Comparison of ENCODE assay signal across 12 cellular contexts in the genomic region with DNA sequence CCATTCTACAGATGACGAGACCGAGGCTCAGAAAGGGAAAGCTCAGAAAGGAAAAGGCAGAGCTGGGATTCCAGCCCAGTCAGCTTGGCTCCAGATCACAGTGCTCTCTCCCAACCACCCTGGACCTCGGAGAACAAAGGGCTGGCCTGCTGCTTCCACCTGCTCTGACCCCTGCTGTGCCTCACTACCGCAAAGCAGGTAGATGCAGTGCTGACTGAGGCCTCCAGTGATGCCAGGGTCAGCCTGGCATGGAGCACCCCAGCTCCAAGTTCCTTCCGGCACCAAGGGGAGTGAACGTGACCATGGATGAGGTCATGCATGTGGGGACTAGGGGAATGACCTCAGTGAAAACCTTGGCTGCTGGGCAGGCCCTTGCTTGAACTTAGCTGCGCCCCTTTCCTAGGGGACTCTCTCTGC. TPM values are rescaled to one million over a fixed set of nuclear protein-coding genes. Genes with fewer than 3 reads are reported as not detected.
DNase-seq lines count a peak whose midpoint lies in the region; ATAC-seq, FAIRE-seq and TF ChIP-seq lines count a peak whose summit lies in the region.
"Had no signal": no experiment of that assay in that cellular context is flagged by ENCODE, and none has a peak within 500 bp of the region (broad histone marks: within the 10 kb centered on the region; RNA-seq: fewer than 3 reads in every experiment).

No MANE protein-coding gene starts in this region.

- no peak overlapping the region for H3K4me3 Mint-ChIP-seq in Calu3 (ENCODE audit: low read depth, unreplicated experiment)

- H3K9me3 ChIP-seq in SJSA1 (replicated peaks), result no peaks in the 10 kb centered on the region
- H3K9me3 ChIP-seq in heart right ventricle, result peaks cover 0 to 6% (median 0%) of the 10 kb centered on the region in 11 donors
- peaks cover 0 to 3% of the 10 kb centered on the region in 2 donors for H3K9me3 ChIP-seq in stomach smooth muscle (ENCODE audit: control insufficient read depth in 2 of 2, low read length in 2 of 2)

- WGBS in heart right ventricle, 2 donors, result 39 to 50% methylated on average over 7 of the region's 7 CpGs

- H3K27ac ChIP-seq in SJSA1, result peak overlapping the region; percentile 63
- H3K27ac ChIP-seq in heart right ventricle, result peak overlapping the region in 9 of 10 donors; percentile 58 to 91 (median 73)
- peak overlapping the region; percentile 64 for H3K27ac ChIP-seq in stomach smooth muscle (ENCODE audit: low read length)

- no peaks in the 10 kb centered on the region for H3K27me3 ChIP-seq in SJSA1 (replicated peaks)
- H3K27me3 ChIP-seq in heart right ventricle, result no peaks in the 10 kb centered on the region
- H3K27me3 ChIP-seq in stomach smooth muscle (ENCODE audit: control insufficient read depth in 1 of 2, insufficient read depth in 2 of 2, low read length in 2 of 2), result no peaks in the 10 kb centered on the region

- no peak overlapping the region for H3K27ac Mint-ChIP-seq in Calu3 (ENCODE audit: unreplicated experiment)

- no peak overlapping the region for H3K4me3 ChIP-seq in SJSA1
- H3K4me3 ChIP-seq in heart right ventricle, result no peak overlapping the region
- peak overlapping the region in 1 of 2 donors; percentile 22 for H3K4me3 ChIP-seq in stomach smooth muscle (ENCODE audit: low read length in 2 of 2)

- intact Hi-C loops in heart right ventricle (cut with DNase I), result no loop called here
- intact Hi-C loops in Calu3 (cut with micrococcal nuclease; ENCODE audit: unreplicated experiment), result no loop called here

- H3K27me3 Mint-ChIP-seq in Calu3 (ENCODE audit: unreplicated experiment), result no peaks in the 10 kb centered on the region

- no peak for TF ChIP-seq POLR2A in H54 (IDR thresholded peaks at IDR 0.05; ENCODE audit: low read depth, low read length)

- no peak for FAIRE-seq in H54 (lab: Jason Lieb, UNC)

- peaks cover 26% of the 10 kb centered on the region for H3K4me1 Mint-ChIP-seq in Calu3 (ENCODE audit: low read depth, unreplicated experiment)

- H3K36me3 ChIP-seq in SJSA1, result peaks cover 59% of the 10 kb centered on the region
- H3K36me3 ChIP-seq in heart right ventricle, result peaks cover 0 to 9% (median 0%) of the 10 kb centered on the region in 9 donors
- H3K36me3 ChIP-seq in stomach smooth muscle (ENCODE audit: control insufficient read depth in 2 of 2, insufficient read depth in 2 of 2, low read length in 2 of 2), result peaks cover 4 to 5% of the 10 kb centered on the region in 2 donors

- CTCF ChIA-PET in Calu3 (lab: Charles Lee), result interaction anchor here (0.6 to 1.9 kb wide), 4 partner anchors 7 to 1028 kb away, joined by 4 to 8 read pairs (median 6); no protein-coding TSS in a partner anchor

- peaks cover 66% of the 10 kb centered on the region for H3K4me1 ChIP-seq in SJSA1 (replicated peaks)
- H3K4me1 ChIP-seq in heart right ventricle, result peaks cover 50 to 96% (median 80%) of the 10 kb centered on the region in 9 donors
- peaks cover 75% of the 10 kb centered on the region for H3K4me1 ChIP-seq in stomach smooth muscle (ENCODE audit: control insufficient read depth, insufficient read depth, low read length)

- peak in 5 of 8 donors; percentile 8 to 39 (median 12) for ATAC-seq in heart right ventricle
- no peak for ATAC-seq in HG03039 (IDR thresholded peaks at IDR 0.05; ENCODE audit: unreplicated experiment)

- BruUV-seq in Calu3 (replicated peaks; lab: Mats Ljungman, UMichigan), result no TSS peak

- no peak overlapping the region for H3K9ac ChIP-seq in stomach smooth muscle (ENCODE audit: low read length in 2 of 2)

- DNase-seq in H54 (ENCODE audit: insufficient read length, low spot score), result peak; percentile 64
- DNase-seq in SJSA1 (ENCODE audit: low read depth in 1 of 2, low spot score in 2 of 2), result no peak
- no peak for DNase-seq in heart right ventricle
- no peak for DNase-seq in NCI-H2227 treated with DMSO at 0.1 percent for 48 hours (lab: John Stamatoyannopoulos, UW)
- DNase-seq in Calu3, result no peak
- no peak for DNase-seq in superior temporal gyrus (ENCODE audit: extremely low spot score)
- DNase-seq: activated CD4-positive, CD25-positive, alpha-beta regulatory T cell treated with anti-CD3 and anti-CD28 coated beads, Interleukin-2, amount 50 U/mL, for 72 hours; Kasumi-1; left colon; occipital lobe had no signal

- no peak for TF ChIP-seq CTCF in heart right ventricle (IDR thresholded peaks at IDR 0.05)
- no peak for TF ChIP-seq CTCF in Calu3 (IDR thresholded peaks at IDR 0.05; ENCODE audit: unreplicated experiment)

- peaks cover 2% of the 10 kb centered on the region for H3K9me3 Mint-ChIP-seq in Calu3 (ENCODE audit: low read depth, unreplicated experiment)

- no peaks in the 10 kb centered on the region for H3K36me3 Mint-ChIP-seq in Calu3 (ENCODE audit: insufficient read depth, unreplicated experiment)

RNA-seq across cellular contexts. Expression of a gene that starts 20.7 kb away (rescaled TPM):
- total RNA-seq in SJSA1 (2014; rRNA removed; shearing (Covaris generic)), result not detected in 2 replicates
- total RNA-seq in heart right ventricle (not detected), Calu3 (2022) (1.1 and 1.9 TPM in 2 replicates)
- under 1 TPM in 1 of 2 donors, not detected in 1; 0.01 TPM for polyA plus RNA-seq in heart right ventricle
